ENCODE assay signal across 19 cellular contexts in genomic region chr9:134063088-134063875, GRCh38. TPM values are rescaled to one million over a fixed set of nuclear protein-coding genes. Genes with fewer than 3 reads are reported as not detected.
DNase-seq lines count a peak whose midpoint lies in the region; ATAC-seq, FAIRE-seq and TF ChIP-seq lines count a peak whose summit lies in the region.
"Had no signal": no experiment of that assay in that cellular context is flagged by ENCODE, and none has a peak within 500 bp of the region (broad histone marks: within the 10 kb centered on the region; RNA-seq: fewer than 3 reads in every experiment).

No MANE protein-coding gene starts in this region.

- peaks cover 80% of the 10 kb centered on the region for H3K4me1 ChIP-seq in suprapubic skin

- H3K4me1 Mint-ChIP-seq in activated naive CD4-positive, alpha-beta T cell treated with anti-CD3 and anti-CD28 coated beads for 36 hours (ENCODE audit: low read depth): peaks cover 50% of the 10 kb centered on the region
- H3K4me1 Mint-ChIP-seq in endothelial cell (ENCODE audit: unreplicated experiment): peaks cover 15% of the 10 kb centered on the region
- H3K4me1 Mint-ChIP-seq in activated T-helper 17 cell treated with anti-CD3 and anti-CD28 coated beads, Interleukin-2, amount 50 U/mL, for 72 hours: peaks cover 12% of the 10 kb centered on the region

- no peak for TF ChIP-seq CTCF in bronchial epithelial cell (IDR thresholded peaks at IDR 0.05; ENCODE audit: insufficient read depth, low read length, severe bottlenecking)
- TF ChIP-seq CTCF in suprapubic skin (IDR thresholded peaks at IDR 0.05): no peak
- no peak for TF ChIP-seq CTCF in endothelial cell (IDR thresholded peaks at IDR 0.05; ENCODE audit: unreplicated experiment)

- no peak overlapping the region for H3K27ac ChIP-seq in suprapubic skin
- H3K27ac ChIP-seq: A549, ascending aorta, thoracic aorta had no signal

- H3K36me3 ChIP-seq in bronchial epithelial cell (ENCODE audit: control insufficient read depth, insufficient read depth, low read length) (peaks cover 3% of the 10 kb centered on the region), suprapubic skin (no peaks in the 10 kb centered on the region)
- H3K36me3 ChIP-seq: ascending aorta, thoracic aorta had no signal

- H3K9me3 ChIP-seq in suprapubic skin: no peaks in the 10 kb centered on the region
- H3K9me3 ChIP-seq: A549, ascending aorta, thoracic aorta had no signal

- H3K4me3 Mint-ChIP-seq in activated naive CD4-positive, alpha-beta T cell treated with anti-CD3 and anti-CD28 coated beads for 36 hours: no peak overlapping the region
- no peak overlapping the region for H3K4me3 Mint-ChIP-seq in endothelial cell (ENCODE audit: unreplicated experiment)
- no peak overlapping the region for H3K4me3 Mint-ChIP-seq in activated T-helper 17 cell treated with anti-CD3 and anti-CD28 coated beads, Interleukin-2, amount 50 U/mL, for 72 hours

- TF ChIP-seq POLR2A in suprapubic skin (IDR thresholded peaks at IDR 0.05): no peak

- H3K4me3 ChIP-seq in bronchial epithelial cell (ENCODE audit: low read depth, low read length) (no peak overlapping the region), suprapubic skin (no peak overlapping the region)
- H3K4me3 ChIP-seq: A549, ascending aorta, thoracic aorta had no signal

- H3K27me3 ChIP-seq in bronchial epithelial cell (ENCODE audit: control insufficient read depth, insufficient read depth, low read length) (no peaks in the 10 kb centered on the region), suprapubic skin (no peaks in the 10 kb centered on the region)
- H3K27me3 ChIP-seq: ascending aorta had no signal

- FAIRE-seq in bronchial epithelial cell (lab: Jason Lieb, UNC): peak; percentile 83
- FAIRE-seq: A549, GM12892 had no signal

- H3K27me3 Mint-ChIP-seq in activated naive CD4-positive, alpha-beta T cell treated with anti-CD3 and anti-CD28 coated beads for 36 hours (ENCODE audit: low read depth): no peaks in the 10 kb centered on the region
- peaks cover 14% of the 10 kb centered on the region for H3K27me3 Mint-ChIP-seq in endothelial cell (ENCODE audit: unreplicated experiment)
- H3K27me3 Mint-ChIP-seq in activated T-helper 17 cell treated with anti-CD3 and anti-CD28 coated beads, Interleukin-2, amount 50 U/mL, for 72 hours: no peaks in the 10 kb centered on the region

- H3K27ac Mint-ChIP-seq in activated naive CD4-positive, alpha-beta T cell treated with anti-CD3 and anti-CD28 coated beads for 36 hours: no peak overlapping the region
- no peak overlapping the region for H3K27ac Mint-ChIP-seq in endothelial cell (ENCODE audit: unreplicated experiment)
- no peak overlapping the region for H3K27ac Mint-ChIP-seq in activated T-helper 17 cell treated with anti-CD3 and anti-CD28 coated beads, Interleukin-2, amount 50 U/mL, for 72 hours
- H3K27ac Mint-ChIP-seq: activated T-helper 2 cell treated with anti-CD3 and anti-CD28 coated beads, Interferon-gamma antibody, Interleukin-2, Interleukin-4, amounts not matched to agents 10 μg/mL and 5 μg/mL and 100 μg/mL, durations not matched to agents 14 hours and 24 hours and 36 hours had no signal

- intact Hi-C loops in activated naive CD4-positive, alpha-beta T cell treated with anti-CD3 and anti-CD28 coated beads for 36 hours (cut with micrococcal nuclease): loop anchor here (10.0 kb wide), 1 partner anchor 918 kb away; no protein-coding TSS in a partner anchor

- peaks cover 2% of the 10 kb centered on the region for H3K36me3 Mint-ChIP-seq in activated naive CD4-positive, alpha-beta T cell treated with anti-CD3 and anti-CD28 coated beads for 36 hours (ENCODE audit: low read depth)
- no peaks in the 10 kb centered on the region for H3K36me3 Mint-ChIP-seq in endothelial cell (ENCODE audit: low read depth, unreplicated experiment)
- H3K36me3 Mint-ChIP-seq in activated T-helper 17 cell treated with anti-CD3 and anti-CD28 coated beads, Interleukin-2, amount 50 U/mL, for 72 hours (ENCODE audit: low read depth): no peaks in the 10 kb centered on the region

- no peaks in the 10 kb centered on the region for H3K9me3 Mint-ChIP-seq in activated naive CD4-positive, alpha-beta T cell treated with anti-CD3 and anti-CD28 coated beads for 36 hours
- no peaks in the 10 kb centered on the region for H3K9me3 Mint-ChIP-seq in endothelial cell (ENCODE audit: unreplicated experiment)
- H3K9me3 Mint-ChIP-seq in activated T-helper 17 cell treated with anti-CD3 and anti-CD28 coated beads, Interleukin-2, amount 50 U/mL, for 72 hours: no peaks in the 10 kb centered on the region
- H3K9me3 Mint-ChIP-seq: activated T-helper 2 cell treated with anti-CD3 and anti-CD28 coated beads, Interferon-gamma antibody, Interleukin-2, Interleukin-4, amounts not matched to agents 10 μg/mL and 5 μg/mL and 100 μg/mL, durations not matched to agents 14 hours and 24 hours and 36 hours had no signal

- ATAC-seq in activated T-helper 17 cell treated with anti-CD3 and anti-CD28 coated beads, Interleukin-2, amount 50 U/mL, for 72 hours (replicated peaks): no peak
- ATAC-seq: A549, left cardiac atrium, Panc1 had no signal

- no peak for TF ChIP-seq EP300 in suprapubic skin (IDR thresholded peaks at IDR 0.05)

- CTCF ChIA-PET in activated naive CD4-positive, alpha-beta T cell treated with anti-CD3 and anti-CD28 coated beads for 36 hours (lab: Charles Lee): interaction anchor here (1.0 kb wide), 1 partner anchor 68 kb away, joined by 4 read pairs; no protein-coding TSS in a partner anchor

- peak; percentile 3 for DNase-seq in activated naive CD4-positive, alpha-beta T cell treated with anti-CD3 and anti-CD28 coated beads for 36 hours
- no peak for DNase-seq in activated naive CD4-positive, alpha-beta T cell treated with Interleukin-2 at 50 U/mL for 16 hours
- DNase-seq in bronchial epithelial cell (ENCODE audit: low read depth): no peak
- peak; percentile 38 for DNase-seq in myocyte (ENCODE audit: low read depth)
- peak; percentile 60 to 74 for DNase-seq in suprapubic skin (ENCODE audit: low spot score in 2 of 2)
- no peak for DNase-seq in endothelial cell (ENCODE audit: low spot score)
- DNase-seq in RPMI8226: no peak
- DNase-seq: IMR-90; left cardiac atrium; NCI-H2081; NCI-H526 treated with DMSO at 0.1 percent for 48 hours; stimulated activated CD4-positive, alpha-beta T cell treated with anti-CD3 and anti-CD28 coated beads, Interleukin-2, amount 100 ng/mL, for 24 hours had no signal

- 78% methylated on average over 5 of the region's 25 CpGs for WGBS in suprapubic skin

RNA-seq across cellular contexts. Expression of gene BRD3, which starts 4.5 kb away (rescaled TPM):
- total RNA-seq in activated naive CD4-positive, alpha-beta T cell treated with anti-CD3 and anti-CD28 coated beads for 36 hours: 10 to 100 TPM; 34.2 to 36.6 TPM
- total RNA-seq in bronchial epithelial cell: 4.5 and 6.5 TPM in 2 replicates
- 14.2 and 19.0 TPM in 2 replicates for total RNA-seq in myocyte
- 19.3 TPM for polyA plus RNA-seq in myocyte (2012)
- 10 to 100 TPM; 17.6 to 52.9 (median 29.0) TPM for total RNA-seq in suprapubic skin
- 56.2 TPM for total RNA-seq in endothelial cell (ENCODE audit: unreplicated experiment)
- 10 to 100 TPM in 1 of 2 donors, 1 to 10 TPM in 1; 8.4 to 10.6 TPM for total RNA-seq in activated T-helper 17 cell treated with anti-CD3 and anti-CD28 coated beads, Interleukin-2, amount 50 U/mL, for 72 hours

RNA-seq across cellular contexts. Expression of gene BRD3OS, which starts 38.0 kb away (rescaled TPM):
- 1 to 10 TPM; 6.3 to 6.7 TPM for total RNA-seq in activated naive CD4-positive, alpha-beta T cell treated with anti-CD3 and anti-CD28 coated beads for 36 hours
- total RNA-seq in bronchial epithelial cell (5.6 and 5.8 TPM in 2 replicates), myocyte (10.5 and 13.4 TPM in 2 replicates), suprapubic skin (10 to 100 TPM in 1 of 4 donors, 1 to 10 TPM in 3; 6.2 to 10.4 (median 9.5) TPM), endothelial cell (ENCODE audit: unreplicated experiment) (11.4 TPM)
- 25.6 TPM for polyA plus RNA-seq in myocyte (2012)
- 10 to 100 TPM in 1 of 2 donors, 1 to 10 TPM in 1; 8.5 to 12.5 TPM for total RNA-seq in activated T-helper 17 cell treated with anti-CD3 and anti-CD28 coated beads, Interleukin-2, amount 50 U/mL, for 72 hours

Comparison
In these comparisons a context has a peak if more than half of its experiments do, and no peak if none do; other contexts are left out.
1. DNase-seq: peak in activated naive CD4-positive, alpha-beta T cell treated with anti-CD3 and anti-CD28 coated beads for 36 hours (single experiment), myocyte (single experiment) and suprapubic skin (2 of 2); none in activated naive CD4-positive, alpha-beta T cell treated with Interleukin-2 at 50 U/mL for 16 hours (single experiment), bronchial epithelial cell (single experiment), endothelial cell (single experiment) and RPMI8226 (single experiment).